In the genomic region with DNA sequence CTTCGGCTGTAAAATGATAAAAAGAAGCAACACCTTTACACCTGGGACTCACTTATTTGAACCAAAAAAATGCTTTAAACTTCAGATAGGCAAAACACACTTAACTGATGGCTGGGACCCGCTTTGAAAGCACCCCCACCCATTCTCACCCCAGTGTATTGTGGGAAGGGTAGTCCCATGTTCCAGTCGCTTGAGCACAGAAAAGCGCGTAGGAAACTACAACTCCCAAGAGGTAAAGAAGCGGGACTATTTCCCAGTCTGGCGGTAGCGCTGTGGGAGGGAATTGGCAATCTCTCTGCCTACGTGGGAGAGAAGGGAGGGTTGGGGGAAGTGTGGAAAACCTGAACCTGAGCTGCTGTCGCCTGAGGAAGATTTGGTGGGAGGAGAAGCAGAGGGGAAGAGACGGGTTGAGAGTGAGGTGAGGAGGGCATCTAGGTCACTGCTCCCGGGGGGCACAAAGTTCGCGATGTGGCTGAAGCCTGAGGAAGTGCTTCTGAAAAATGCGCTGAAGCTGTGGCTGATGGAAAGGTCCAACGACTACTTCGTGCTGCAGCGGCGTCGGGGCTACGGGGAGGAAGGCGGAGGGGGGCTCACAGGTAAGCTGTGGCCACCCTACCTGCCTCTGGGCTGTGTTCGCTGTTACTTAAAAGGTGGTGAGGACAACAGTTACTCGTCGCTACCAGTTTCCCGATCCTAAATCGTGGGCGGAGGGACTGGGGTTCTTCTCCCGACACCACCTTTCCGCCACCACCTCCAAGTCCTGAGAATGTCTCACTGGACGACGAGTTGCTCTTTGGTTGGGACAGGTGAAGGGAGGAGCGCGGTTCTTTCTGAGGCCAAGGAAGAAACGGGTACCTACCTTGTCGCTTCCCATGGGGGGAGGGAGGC, we compare ENCODE assay signal across 8 cellular contexts. TPM values are rescaled to one million over a fixed set of nuclear protein-coding genes. Genes with fewer than 3 reads are reported as not detected.
DNase-seq lines count a peak whose midpoint lies in the region; ATAC-seq and TF ChIP-seq lines count a peak whose summit lies in the region.

A gene (plus strand): TSS at position 286 of the 888 bp plus-strand sequence. CDS start 181 bp downstream, at position 467.

- TF ChIP-seq CTCF in fibroblast of lung (conservative IDR thresholded peaks at IDR 0.05 in 1 of 2, IDR thresholded peaks at IDR 0.05 in 1 of 2; ENCODE audit: low read depth in 1 of 2, low read length in 2 of 2), result no peak
- no peak for TF ChIP-seq CTCF in thyroid gland (IDR thresholded peaks at IDR 0.05)

- H3K36me3 ChIP-seq in fibroblast of lung (ENCODE audit: control insufficient read depth, insufficient read depth, low read length) (no peaks in the 10 kb centered on the region), mucosa of stomach (ENCODE audit: control insufficient read depth, insufficient read depth, low read length) (no peaks in the 10 kb centered on the region), thyroid gland (no peaks in the 10 kb centered on the region)

- H2AFZ ChIP-seq in fibroblast of lung (ENCODE audit: low read length), result peak within 1 kb of the TSS; percentile 91

- H3K9me3 ChIP-seq in fibroblast of lung (ENCODE audit: control insufficient read depth, insufficient read depth, low read depth, low read length) (no peaks in the 10 kb centered on the region), mucosa of stomach (ENCODE audit: control insufficient read depth, low read length) (no peaks in the 10 kb centered on the region), thyroid gland (no peaks in the 10 kb centered on the region)

- H3K27ac ChIP-seq in fibroblast of lung (ENCODE audit: insufficient read depth, low read length), result peak within 1 kb of the TSS; percentile 79
- peak within 1 kb of the TSS; percentile 49 to 61 (median 51) for H3K27ac ChIP-seq in thyroid gland

- H3K9ac ChIP-seq in fibroblast of lung (ENCODE audit: insufficient read depth, low read length) (peak within 1 kb of the TSS; percentile 71), mucosa of stomach (ENCODE audit: low read length) (peak within 1 kb of the TSS; percentile 82)

- H3K4me1 ChIP-seq in fibroblast of lung (ENCODE audit: control insufficient read depth, extremely low read depth, insufficient read depth, low read length) (no peaks in the 10 kb centered on the region), mucosa of stomach (ENCODE audit: control insufficient read depth, insufficient read depth, low read length) (peaks cover 3% of the 10 kb centered on the region), thyroid gland (no peaks in the 10 kb centered on the region)

- H3K4me2 ChIP-seq in fibroblast of lung (ENCODE audit: extremely low read depth, insufficient read depth, low read length), result peak within 1 kb of the TSS; percentile 78

- no peaks in the 10 kb centered on the region for H3K79me2 ChIP-seq in fibroblast of lung (ENCODE audit: control insufficient read depth, insufficient read depth, low read length)

- WGBS in thyroid gland, 2 donors, result 1% methylated on average over 21 to 33 of the region's 36 CpGs

- H3K27me3 ChIP-seq in fibroblast of lung (ENCODE audit: control insufficient read depth, insufficient read depth, low read length) (no peaks in the 10 kb centered on the region), mucosa of stomach (ENCODE audit: control insufficient read depth, insufficient read depth, low read length) (no peaks in the 10 kb centered on the region), thyroid gland (no peaks in the 10 kb centered on the region)

- H3K4me3 ChIP-seq in fibroblast of lung (replicated peaks in 1 of 4; ENCODE audit: control extremely low read depth in 1 of 4, insufficient read depth in 1 of 4, low read depth in 3 of 4, low read length in 4 of 4) (peak within 1 kb of the TSS; percentile 82 to 91 (median 86)), mucosa of stomach (ENCODE audit: low read length) (peak within 1 kb of the TSS; percentile 74), thyroid gland (replicated peaks in 1 of 3) (peak within 1 kb of the TSS; percentile 1 to 51 (median 44))

- DNase-seq in AG20443 (ENCODE audit: low spot score), result peak; percentile 82
- DNase-seq in NCI-H226, result peak; percentile 79
- DNase-seq in activated CD8-positive, alpha-beta memory T cell treated with anti-CD3 and anti-CD28 coated beads, Interleukin-2, amount 50 U/mL, for 48 hours, result peak; percentile 50
- DNase-seq in fibroblast of lung (ENCODE audit: low read depth in 2 of 2), result peak; percentile 92
- peak; percentile 82 to 85 for DNase-seq in thyroid gland

- no peaks in the 10 kb centered on the region for H4K20me1 ChIP-seq in fibroblast of lung (ENCODE audit: control insufficient read depth, extremely low read depth, insufficient read depth, low read length)

- intact Hi-C loops in thyroid gland (cut with DNase I), result no loop called here

- ATAC-seq in GM18870 (IDR thresholded peaks at IDR 0.05; ENCODE audit: unreplicated experiment) (peak; percentile 97), HG03095 (IDR thresholded peaks at IDR 0.05; ENCODE audit: unreplicated experiment) (peak; percentile 94)

- peak in 1 of 2 donors; percentile 76 for TF ChIP-seq POLR2A in thyroid gland (IDR thresholded peaks at IDR 0.05)

RNA-seq across cellular contexts. Expression of the gene that starts here (rescaled TPM):
- 5.4 and 9.1 TPM in 2 replicates for total RNA-seq in fibroblast of lung
- polyA plus RNA-seq in fibroblast of lung, result 8.7 and 15.4 TPM in 2 replicates
- polyA plus RNA-seq in fibroblast of lung (2012), result 6.6 and 11.7 TPM in 2 replicates
- 1.2 and 2.7 TPM in 2 replicates for polyA minus RNA-seq in fibroblast of lung (ENCODE audit: low replicate concordance)
- 10 to 100 TPM; 14.8 to 25.3 (median 19.8) TPM for total RNA-seq in thyroid gland

Comparison
In these comparisons a context has a peak if more than half of its experiments do, and no peak if none do; other contexts are left out.
1. Peak in every context shown above with its lines: DNase-seq, ATAC-seq, H3K4me3 ChIP-seq and H3K27ac ChIP-seq.